17 cellular contexts compared by ENCODE assay signal in the genomic region with DNA sequence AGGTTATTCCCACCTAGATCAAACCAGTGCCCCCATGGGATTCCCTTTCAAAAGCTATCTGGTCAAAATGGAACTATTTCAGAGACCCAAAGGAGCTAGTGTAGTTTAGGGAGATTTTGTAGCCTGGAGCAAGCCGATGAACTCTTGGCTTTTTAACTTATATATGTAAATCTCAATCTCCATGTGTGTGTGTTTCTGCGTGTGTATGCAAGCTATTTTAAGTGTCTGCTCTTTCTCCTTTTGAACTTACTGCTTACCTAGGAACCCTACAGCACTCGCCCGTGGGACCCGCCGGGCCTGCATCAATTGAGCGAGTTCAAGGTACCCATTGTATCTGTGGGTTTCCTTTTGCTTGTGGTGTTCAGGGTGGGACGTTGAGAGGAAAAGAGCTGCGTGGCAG. TPM values are rescaled to one million over a fixed set of nuclear protein-coding genes. Genes with fewer than 3 reads are reported as not detected.
A peak's percentile ranks its signal among the peaks of the same experiment; 100 is the strongest.
DNase-seq lines count a peak whose midpoint lies in the region; ATAC-seq lines count a peak whose summit lies in the region.
"Had no signal": no experiment of that assay in that cellular context is flagged by ENCODE, and none has a peak within 500 bp of the region (broad histone marks: within the 10 kb centered on the region; RNA-seq: fewer than 3 reads in every experiment).

No MANE protein-coding gene starts in this region.

- peaks cover 22% of the 10 kb centered on the region for H3K4me1 ChIP-seq in CD4-positive, alpha-beta memory T cell (ENCODE audit: insufficient read depth, low read length)
- H3K4me1 ChIP-seq: ascending aorta, BLaER1 had no signal

- H3K4me1 Mint-ChIP-seq in CD4-positive, alpha-beta memory T cell, result peaks cover 8 to 25% (median 17%) of the 10 kb centered on the region in 4 donors
- peaks cover 28% of the 10 kb centered on the region for H3K4me1 Mint-ChIP-seq in activated CD4-positive, alpha-beta memory T cell treated with anti-CD3 and anti-CD28 coated beads, Interleukin-2, amount 10 ng/mL, durations not matched to agents 7 days and 5 days

- ATAC-seq in GM18909 (IDR thresholded peaks at IDR 0.05; ENCODE audit: poor library complexity, unreplicated experiment) (peak; percentile 36), HG02678 (IDR thresholded peaks at IDR 0.05; ENCODE audit: unreplicated experiment) (peak; percentile 41)

- POLR2A ChIA-PET in CD4-positive, alpha-beta memory T cell (lab: Charles Lee; ENCODE audit: partially characterized antibody), result interaction anchor here (2.4 kb wide), 1 partner anchor 10 kb away, joined by 8 read pairs; a partner anchor contains a TSS
- POLR2A ChIA-PET in activated CD4-positive, alpha-beta memory T cell treated with anti-CD3 and anti-CD28 coated beads, Interleukin-2, amount 10 ng/mL, durations not matched to agents 7 days and 5 days (lab: Charles Lee), result interaction anchor here (0.7 to 3.2 kb wide), 4 partner anchors 10 to 267 kb away, joined by 3 to 25 read pairs (median 4); a partner anchor contains a TSS

- no peaks in the 10 kb centered on the region for H3K9me3 ChIP-seq in CD4-positive, alpha-beta memory T cell (ENCODE audit: control insufficient read depth in 1 of 2, low read length in 2 of 2)
- H3K9me3 ChIP-seq: ascending aorta, BLaER1 had no signal

- H3K9me3 Mint-ChIP-seq in CD4-positive, alpha-beta memory T cell, result no peaks in the 10 kb centered on the region
- H3K9me3 Mint-ChIP-seq in activated CD4-positive, alpha-beta memory T cell treated with anti-CD3 and anti-CD28 coated beads, Interleukin-2, amount 10 ng/mL, durations not matched to agents 7 days and 5 days, result no peaks in the 10 kb centered on the region

- no peak overlapping the region for H3K4me3 ChIP-seq in CD4-positive, alpha-beta memory T cell (ENCODE audit: low read length in 2 of 2)
- H3K4me3 ChIP-seq: ascending aorta, BLaER1 had no signal

- intact Hi-C loops in CD4-positive, alpha-beta memory T cell (cut with micrococcal nuclease), result no loop called here

- H3K4me3 Mint-ChIP-seq in CD4-positive, alpha-beta memory T cell, result peak overlapping the region; percentile 64 to 88 (median 69)
- peak overlapping the region; percentile 63 for H3K4me3 Mint-ChIP-seq in activated CD4-positive, alpha-beta memory T cell treated with anti-CD3 and anti-CD28 coated beads, Interleukin-2, amount 10 ng/mL, durations not matched to agents 7 days and 5 days

- CTCF ChIA-PET in CD4-positive, alpha-beta memory T cell (lab: Charles Lee; ENCODE audit: partially characterized antibody), result interaction anchor here (1.3 kb wide), 1 partner anchor 10 kb away, joined by 6 read pairs; a partner anchor contains a TSS
- CTCF ChIA-PET in activated CD4-positive, alpha-beta memory T cell treated with anti-CD3 and anti-CD28 coated beads, Interleukin-2, amount 10 ng/mL, durations not matched to agents 7 days and 5 days (lab: Charles Lee), result interaction anchor here (1.4 kb wide), 1 partner anchor 10 kb away, joined by 3 read pairs; no protein-coding TSS in a partner anchor

- H3K36me3 Mint-ChIP-seq in CD4-positive, alpha-beta memory T cell, result peaks cover 16 to 58% of the 10 kb centered on the region in 2 donors
- peaks cover 62% of the 10 kb centered on the region for H3K36me3 Mint-ChIP-seq in activated CD4-positive, alpha-beta memory T cell treated with anti-CD3 and anti-CD28 coated beads, Interleukin-2, amount 10 ng/mL, durations not matched to agents 7 days and 5 days (ENCODE audit: low read depth)

- peak overlapping the region; percentile 84 to 97 (median 89) for H3K27ac Mint-ChIP-seq in CD4-positive, alpha-beta memory T cell
- H3K27ac Mint-ChIP-seq in activated CD4-positive, alpha-beta memory T cell treated with anti-CD3 and anti-CD28 coated beads, Interleukin-2, amount 10 ng/mL, durations not matched to agents 7 days and 5 days, result peak overlapping the region; percentile 97

- DNase-seq in CD4-positive, alpha-beta memory T cell, result peak in 4 of 5 donors; percentile 2 to 5 (median 3)
- no peak for DNase-seq in activated CD4-positive, alpha-beta memory T cell treated with anti-CD3 and anti-CD28 coated beads, Interleukin-2, amount 10 ng/mL, durations not matched to agents 7 days and 5 days
- DNase-seq in OCI-M2 (lab: John Stamatoyannopoulos, UW; ENCODE audit: unreplicated experiment), result no peak
- no peak for DNase-seq in activated gamma-delta T cell treated with Interleukin-2 at 50 U/mL for 16 hours
- DNase-seq in NCI-H2196 (lab: John Stamatoyannopoulos, UW; ENCODE audit: unreplicated experiment), result no peak
- no peak for DNase-seq in NCI-H1694 treated with DMSO at 0.1 percent for 48 hours (lab: John Stamatoyannopoulos, UW)
- DNase-seq: activated CD4-positive, CD25-positive, alpha-beta regulatory T cell treated with anti-CD3 and anti-CD28 coated beads, Interleukin-2, amount 50 U/mL, for 72 hours; NCI-H524 treated with DMSO at 0.1 percent for 48 hours; stimulated activated CD4-positive, alpha-beta T cell treated with anti-CD3 and anti-CD28 coated beads, Interleukin-4, amount 100 ng/mL, for 24 hours had no signal

- H3K27me3 Mint-ChIP-seq in CD4-positive, alpha-beta memory T cell, result no peaks in the 10 kb centered on the region
- no peaks in the 10 kb centered on the region for H3K27me3 Mint-ChIP-seq in activated CD4-positive, alpha-beta memory T cell treated with anti-CD3 and anti-CD28 coated beads, Interleukin-2, amount 10 ng/mL, durations not matched to agents 7 days and 5 days

- H3K36me3 ChIP-seq in CD4-positive, alpha-beta memory T cell (ENCODE audit: insufficient read depth, low read length), result peaks cover 22% of the 10 kb centered on the region

- peak overlapping the region; percentile 64 for H3K27ac ChIP-seq in CD4-positive, alpha-beta memory T cell (ENCODE audit: low read depth, low read length)
- H3K27ac ChIP-seq: ascending aorta, BLaER1 had no signal

- no peaks in the 10 kb centered on the region for H3K27me3 ChIP-seq in CD4-positive, alpha-beta memory T cell (ENCODE audit: insufficient read depth, low read length)
- H3K27me3 ChIP-seq: ascending aorta, BLaER1 had no signal

RNA-seq across cellular contexts. Expression of a gene that starts 10.4 kb away (rescaled TPM):
- 10 to 100 TPM; 14.7 to 15.2 TPM for total RNA-seq in CD4-positive, alpha-beta memory T cell
- 10 to 100 TPM in 1 of 2 donors, 1 to 10 TPM in 1; 9.5 to 13.4 TPM for polyA plus RNA-seq in CD4-positive, alpha-beta memory T cell
- total RNA-seq in activated CD4-positive, alpha-beta memory T cell treated with anti-CD3 and anti-CD28 coated beads, Interleukin-2, amount 10 ng/mL, durations not matched to agents 7 days and 5 days, result 10 to 100 TPM; 33.3 to 36.3 TPM

RNA-seq across cellular contexts. Expression of a gene that starts 43.6 kb away (rescaled TPM):
- not detected for total RNA-seq in CD4-positive, alpha-beta memory T cell
- not detected for polyA plus RNA-seq in CD4-positive, alpha-beta memory T cell
- total RNA-seq in activated CD4-positive, alpha-beta memory T cell treated with anti-CD3 and anti-CD28 coated beads, Interleukin-2, amount 10 ng/mL, durations not matched to agents 7 days and 5 days, result not detected
- total RNA-seq: ascending aorta, H1, posterior vena cava, SK-MEL-5, temporal lobe had no signal
- polyA plus RNA-seq: H1 had no signal

Comparison
In these comparisons a context has a peak if more than half of its experiments do, and no peak if none do; other contexts are left out.
1. DNase-seq: peak in CD4-positive, alpha-beta memory T cell (4 of 5); none in activated CD4-positive, alpha-beta memory T cell treated with anti-CD3 and anti-CD28 coated beads, Interleukin-2, amount 10 ng/mL, durations not matched to agents 7 days and 5 days (single experiment), OCI-M2 (single experiment), activated gamma-delta T cell treated with Interleukin-2 at 50 U/mL for 16 hours (single experiment), NCI-H2196 (single experiment) and NCI-H1694 treated with DMSO at 0.1 percent for 48 hours (single experiment).